11 cellular contexts compared by ENCODE assay signal in genomic region chr3:143216709-143217182, GRCh38.
DNase-seq lines count a peak whose midpoint lies in the region; ATAC-seq, FAIRE-seq and TF ChIP-seq lines count a peak whose summit lies in the region.
"Had no signal": no experiment of that assay in that cellular context is flagged by ENCODE, and none has a peak within 500 bp of the region (broad histone marks: within the 10 kb centered on the region; RNA-seq: fewer than 3 reads in every experiment).

No MANE protein-coding gene starts in this region.

- no peaks in the 10 kb centered on the region for H3K36me3 Mint-ChIP-seq in T-helper 1 cell treated with Interleukin-12 subunit alpha and Interleukin-12 subunit beta and Interleukin-4 antibody, amounts not matched to agents 30 μg/mL and 1 μg/mL, for 36 hours (ENCODE audit: low read depth)

- ATAC-seq in pancreas (peak in 3 of 4 donors; percentile 22 to 34 (median 25)), HG03135 (IDR thresholded peaks at IDR 0.05; ENCODE audit: unreplicated experiment) (no peak)

- no peak overlapping the region for H3K9ac ChIP-seq in endocrine pancreas (ENCODE audit: control insufficient read depth, insufficient read depth, low read length)

- TF ChIP-seq CTCF in pancreas (IDR thresholded peaks at IDR 0.05) = no peak

- H3K27me3 Mint-ChIP-seq in T-helper 1 cell treated with Interleukin-12 subunit alpha and Interleukin-12 subunit beta and Interleukin-4 antibody, amounts not matched to agents 30 μg/mL and 1 μg/mL, for 36 hours (ENCODE audit: low read depth) = peaks cover 3% of the 10 kb centered on the region

- peaks cover 7% of the 10 kb centered on the region for H3K4me1 Mint-ChIP-seq in T-helper 1 cell treated with Interleukin-12 subunit alpha and Interleukin-12 subunit beta and Interleukin-4 antibody, amounts not matched to agents 30 μg/mL and 1 μg/mL, for 36 hours (ENCODE audit: low read depth)

- H3K9me3 ChIP-seq in endocrine pancreas (ENCODE audit: control insufficient read depth, low read length) (no peaks in the 10 kb centered on the region), pancreas (no peaks in the 10 kb centered on the region)

- peak overlapping the region in 1 of 4 donors; percentile 31 for H3K27ac ChIP-seq in pancreas

- H3K4me1 ChIP-seq in endocrine pancreas (ENCODE audit: control insufficient read depth, insufficient read depth, low read length) = no peaks in the 10 kb centered on the region
- H3K4me1 ChIP-seq in pancreas = no peaks in the 10 kb centered on the region

- no peaks in the 10 kb centered on the region for H3K27me3 ChIP-seq in endocrine pancreas (ENCODE audit: control insufficient read depth, insufficient read depth, low read length)
- H3K27me3 ChIP-seq in pancreas = no peaks in the 10 kb centered on the region

- no peak for FAIRE-seq in pancreas (lab: Jason Lieb, UNC)

- DNase-seq in T-helper 1 cell (no peak), OCI-M1 (lab: John Stamatoyannopoulos, UW) (peak; percentile 80), pancreas (no peak), NK-92 (lab: John Stamatoyannopoulos, UW; ENCODE audit: unreplicated experiment) (no peak)
- no peak for DNase-seq in stimulated activated CD4-positive, alpha-beta T cell treated with anti-CD3 and anti-CD28 coated beads, Interleukin-2, amount 100 ng/mL, for 48 hours
- DNase-seq: GF-D8, NCI-H1048, NCI-H524 had no signal

- peak overlapping the region; percentile 56 for H3K4me3 Mint-ChIP-seq in T-helper 1 cell treated with Interleukin-12 subunit alpha and Interleukin-12 subunit beta and Interleukin-4 antibody, amounts not matched to agents 30 μg/mL and 1 μg/mL, for 36 hours

- H3K27ac Mint-ChIP-seq in T-helper 1 cell treated with Interleukin-12 subunit alpha and Interleukin-12 subunit beta and Interleukin-4 antibody, amounts not matched to agents 30 μg/mL and 1 μg/mL, for 36 hours = peak overlapping the region; percentile 31

- H3K9me3 Mint-ChIP-seq in T-helper 1 cell treated with Interleukin-12 subunit alpha and Interleukin-12 subunit beta and Interleukin-4 antibody, amounts not matched to agents 30 μg/mL and 1 μg/mL, for 36 hours = no peaks in the 10 kb centered on the region

- H3K4me3 ChIP-seq in endocrine pancreas (ENCODE audit: control insufficient read depth, insufficient read depth, low read length) (peak overlapping the region; percentile 65), pancreas (no peak overlapping the region)

- H3K36me3 ChIP-seq in endocrine pancreas (ENCODE audit: control insufficient read depth, insufficient read depth, low read length) = no peaks in the 10 kb centered on the region
- H3K36me3 ChIP-seq in pancreas = no peaks in the 10 kb centered on the region

- intact Hi-C loops in pancreas (cut with DNase I) = no loop called here

- WGBS in pancreas, 2 donors = 47 to 56% methylated on average over 3 of the region's 3 CpGs
